In genomic region chr13:29196409-29197074, GRCh38 we compare ENCODE assay signal across 1 cellular context.
TF ChIP-seq lines count a peak whose summit lies in the region.

No MANE protein-coding gene starts in this region.

TF ChIP-seq in SK-N-SH, 30 proteins besides CTCF, POLR2A, EP300 and RAD21 (continued from another document):
- TF ChIP-seq REST (IDR thresholded peaks at IDR 0.05; ENCODE audit: low read depth, low read length): no peak
- TF ChIP-seq GABPA (IDR thresholded peaks at IDR 0.05; ENCODE audit: low read depth): no peak
- TF ChIP-seq YY1 (IDR thresholded peaks at IDR 0.05; ENCODE audit: low read depth): no peak
- TF ChIP-seq GATA2 (CRISPR knock-in tag; IDR thresholded peaks at IDR 0.05): no peak
